ENCODE assay signal across 13 cellular contexts in genomic region chr2:217993055-217993645, GRCh38. TPM values are rescaled to one million over a fixed set of nuclear protein-coding genes. Genes with fewer than 3 reads are reported as not detected.
DNase-seq lines count a peak whose midpoint lies in the region; ATAC-seq and TF ChIP-seq lines count a peak whose summit lies in the region.
"Had no signal": no experiment of that assay in that cellular context is flagged by ENCODE, and none has a peak within 500 bp of the region (broad histone marks: within the 10 kb centered on the region; RNA-seq: fewer than 3 reads in every experiment).

No MANE protein-coding gene starts in this region.

- H3K27ac Mint-ChIP-seq in activated CD4-positive, alpha-beta T cell treated with anti-CD3 and anti-CD28 coated beads for 36 hours = no peak overlapping the region
- H3K27ac Mint-ChIP-seq: activated naive CD4-positive, alpha-beta T cell treated with anti-CD3 and anti-CD28 coated beads for 36 hours; CD14-positive monocyte had no signal

- H3K4me1 ChIP-seq in SJSA1 (replicated peaks) = peaks cover 63% of the 10 kb centered on the region
- H3K4me1 ChIP-seq in esophagus squamous epithelium = peaks cover 40 to 76% (median 57%) of the 10 kb centered on the region in 3 donors
- peaks cover 0 to 55% (median 41%) of the 10 kb centered on the region in 4 donors for H3K4me1 ChIP-seq in sigmoid colon

- intact Hi-C loops in esophagus squamous epithelium (cut with DNase I) (no loop called here), sigmoid colon (cut with DNase I) (no loop called here)
- intact Hi-C loops in activated CD4-positive, alpha-beta T cell treated with anti-CD3 and anti-CD28 coated beads for 36 hours (cut with DNase I, micrococcal nuclease) = no loop called here

- TF ChIP-seq POLR2A in esophagus squamous epithelium (IDR thresholded peaks at IDR 0.05) (no peak), sigmoid colon (IDR thresholded peaks at IDR 0.05) (no peak)

- no peak for TF ChIP-seq CTCF in esophagus squamous epithelium (IDR thresholded peaks at IDR 0.05)
- no peak for TF ChIP-seq CTCF in sigmoid colon (IDR thresholded peaks at IDR 0.05)

- peaks cover 6% of the 10 kb centered on the region for H3K27me3 Mint-ChIP-seq in activated CD4-positive, alpha-beta T cell treated with anti-CD3 and anti-CD28 coated beads for 36 hours

- DNase-seq in ELR (ENCODE audit: low read depth) = peak; percentile 54
- DNase-seq in SJSA1 (ENCODE audit: low read depth in 1 of 2, low spot score in 2 of 2) = peak in 1 of 2 experiments; percentile 55
- DNase-seq in esophagus squamous epithelium (lab: John Stamatoyannopoulos, UW) = no peak
- DNase-seq in sigmoid colon = no peak
- no peak for DNase-seq in stimulated activated CD4-positive, alpha-beta T cell treated with anti-CD3 and anti-CD28 coated beads, Interleukin-4, amount 100 ng/mL, for 4 hours
- no peak for DNase-seq in activated CD4-positive, alpha-beta T cell treated with anti-CD3 and anti-CD28 coated beads for 36 hours

- H3K36me3 ChIP-seq in SJSA1 (no peaks in the 10 kb centered on the region), esophagus squamous epithelium (no peaks in the 10 kb centered on the region), sigmoid colon (no peaks in the 10 kb centered on the region)
- H3K36me3 ChIP-seq: ovary had no signal

- H3K4me3 Mint-ChIP-seq in activated CD4-positive, alpha-beta T cell treated with anti-CD3 and anti-CD28 coated beads for 36 hours = no peak overlapping the region
- H3K4me3 Mint-ChIP-seq: activated naive CD4-positive, alpha-beta T cell treated with anti-CD3 and anti-CD28 coated beads for 36 hours; CD14-positive monocyte had no signal

- POLR2A ChIA-PET in activated CD4-positive, alpha-beta T cell treated with anti-CD3 and anti-CD28 coated beads for 36 hours (lab: Charles Lee) = no interaction called here

- no peak for ATAC-seq in HG03196 (IDR thresholded peaks at IDR 0.05; ENCODE audit: unreplicated experiment)
- ATAC-seq in activated CD4-positive, alpha-beta T cell treated with anti-CD3 and anti-CD28 coated beads for 36 hours = no peak
- ATAC-seq in HG03565 (IDR thresholded peaks at IDR 0.05; ENCODE audit: unreplicated experiment) = no peak

- 39 to 49% methylated on average over 9 to 11 of the region's 11 CpGs for WGBS in esophagus squamous epithelium, 2 donors
- WGBS in sigmoid colon, 2 donors = 64 to 74% methylated on average over 11 of the region's 11 CpGs

- H3K27me3 ChIP-seq in SJSA1 (replicated peaks) (no peaks in the 10 kb centered on the region), esophagus squamous epithelium (no peaks in the 10 kb centered on the region), sigmoid colon (no peaks in the 10 kb centered on the region)
- H3K27me3 ChIP-seq: MG63, ovary had no signal

- peaks cover 5% of the 10 kb centered on the region for H3K4me1 Mint-ChIP-seq in activated CD4-positive, alpha-beta T cell treated with anti-CD3 and anti-CD28 coated beads for 36 hours

- peak overlapping the region; percentile 67 for H3K27ac ChIP-seq in SJSA1
- H3K27ac ChIP-seq in esophagus squamous epithelium = peak overlapping the region in 3 of 4 donors; percentile 67 to 87 (median 87)
- peak overlapping the region in 3 of 4 donors; percentile 37 to 76 (median 68) for H3K27ac ChIP-seq in sigmoid colon
- H3K27ac ChIP-seq: VCaP had no signal

- no peak for TF ChIP-seq EP300 in sigmoid colon (IDR thresholded peaks at IDR 0.05)

- H3K9me3 ChIP-seq in SJSA1 (replicated peaks) (no peaks in the 10 kb centered on the region), esophagus squamous epithelium (no peaks in the 10 kb centered on the region), sigmoid colon (no peaks in the 10 kb centered on the region)
- H3K9me3 ChIP-seq: MG63, ovary had no signal

- no peaks in the 10 kb centered on the region for H3K9me3 Mint-ChIP-seq in activated CD4-positive, alpha-beta T cell treated with anti-CD3 and anti-CD28 coated beads for 36 hours (ENCODE audit: low read depth)
- H3K9me3 Mint-ChIP-seq: activated naive CD4-positive, alpha-beta T cell treated with anti-CD3 and anti-CD28 coated beads for 36 hours; CD14-positive monocyte had no signal

- H3K4me3 ChIP-seq in SJSA1 (no peak overlapping the region), esophagus squamous epithelium (no peak overlapping the region), sigmoid colon (no peak overlapping the region)
- H3K4me3 ChIP-seq: MG63, ovary had no signal

- H3K36me3 Mint-ChIP-seq in activated CD4-positive, alpha-beta T cell treated with anti-CD3 and anti-CD28 coated beads for 36 hours (ENCODE audit: low read depth) = no peaks in the 10 kb centered on the region

- CTCF ChIA-PET in activated CD4-positive, alpha-beta T cell treated with anti-CD3 and anti-CD28 coated beads for 36 hours (lab: Charles Lee) = interaction anchor here (1.0 to 6.2 kb wide), 11 partner anchors 9 to 214 kb away, joined by 3 to 105 read pairs (median 5); no protein-coding TSS in a partner anchor

RNA-seq across cellular contexts. Expression of gene TNS1, which starts 9.6 kb away (rescaled TPM):
- total RNA-seq in SJSA1 (2014; rRNA removed; shearing (Covaris generic)) = 9.8 and 14.3 TPM in 2 replicates
- total RNA-seq in esophagus squamous epithelium (100 to 1,000 TPM in 1 of 4 donors, 10 to 100 TPM in 3; 34.7 to 201 (median 59.2) TPM), sigmoid colon (1,000 to 10,000 TPM in 2 of 4 donors, 100 to 1,000 TPM in 2; 444 to 1,607 (median 968) TPM)
- 10 to 100 TPM in 2 of 3 donors, 1 to 10 TPM in 1; 3.7 to 57.2 (median 13.8) TPM for polyA plus RNA-seq in sigmoid colon
- total RNA-seq in activated CD4-positive, alpha-beta T cell treated with anti-CD3 and anti-CD28 coated beads for 36 hours = under 1 TPM; 0.64 to 0.88 TPM
